In the genomic region with DNA sequence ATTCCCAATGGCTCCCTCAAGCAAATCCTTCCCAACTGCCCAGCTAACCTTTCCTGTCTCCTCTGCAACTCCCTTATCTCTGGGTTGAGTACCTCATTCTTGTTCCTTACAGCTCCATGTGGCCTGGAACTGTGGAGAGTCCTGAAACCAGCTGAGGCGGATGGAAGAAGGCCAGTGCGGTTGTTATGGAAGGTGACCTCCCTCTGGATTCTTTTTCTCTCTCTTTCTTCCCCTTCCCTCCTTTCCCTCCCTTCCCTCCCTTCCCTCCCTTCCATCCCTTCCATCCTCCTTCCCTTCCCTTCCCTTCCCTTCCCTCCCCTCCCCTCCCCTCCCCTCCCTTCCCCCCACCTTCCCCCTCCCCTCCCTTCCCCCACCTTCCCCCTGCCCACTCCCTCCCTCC, we compare ENCODE assay signal across 2 cellular contexts.
TF ChIP-seq lines count a peak whose summit lies in the region.

No MANE protein-coding gene starts in this region.

TF ChIP-seq in HepG2, 621 proteins besides CTCF, POLR2A, EP300 and RAD21:
- peak; percentile 94 for TF ChIP-seq PCBP2 (optimal IDR thresholded peaks at IDR 0.05; ENCODE audit: low read depth, low read length, poor library complexity, severe bottlenecking)
- no peak for TF ChIP-seq MIXL1 (CRISPR knock-in tag; IDR thresholded peaks at IDR 0.05)
- TF ChIP-seq ZFP37 (CRISPR knock-in tag; IDR thresholded peaks at IDR 0.05; ENCODE audit: borderline replicate concordance) = no peak
- peak; percentile 93 for TF ChIP-seq HNRNPK (IDR thresholded peaks at IDR 0.05; ENCODE audit: low read depth, low read length, poor library complexity, severe bottlenecking)
- no peak for TF ChIP-seq TSC22D2 (CRISPR knock-in tag; IDR thresholded peaks at IDR 0.05; ENCODE audit: borderline replicate concordance)
- TF ChIP-seq PCBP1 (IDR thresholded peaks at IDR 0.05; ENCODE audit: borderline replicate concordance, low read depth, low read length) = peak; percentile 95; the same call in 1 of the 2 replicates
TF ChIP-seq in HepG2: peak in this region for 3.

TF ChIP-seq in K562, 482 proteins besides CTCF, POLR2A, EP300 and RAD21:
- TF ChIP-seq ZSCAN32 (CRISPR knock-in tag; IDR thresholded peaks at IDR 0.05) (no peak), PCBP1 (IDR thresholded peaks at IDR 0.05; ENCODE audit: low read depth, low read length, poor library complexity, severe bottlenecking) (peak; percentile 45)
